In genomic region chr16:2266887-2267286, GRCh38 we compare ENCODE assay signal across 8 cellular contexts. TPM values are rescaled to one million over a fixed set of nuclear protein-coding genes. Genes with fewer than 3 reads are reported as not detected.
DNase-seq lines count a peak whose midpoint lies in the region; ATAC-seq, FAIRE-seq and TF ChIP-seq lines count a peak whose summit lies in the region.
"Not testable (repeated sequence)": the region's sequence is repeated elsewhere in the genome, so short reads cannot be mapped to it uniquely, and the experiment has no call there.

No MANE protein-coding gene starts in this region.

- peak overlapping the region; percentile 85 for H3K9ac ChIP-seq in Karpas-422 (ENCODE audit: low read length)

- peaks cover 63% of the 10 kb centered on the region for H3K79me2 ChIP-seq in Karpas-422 (ENCODE audit: low read length)

- not testable (repeated sequence) for ATAC-seq in pancreas

- intact Hi-C loops in Caco-2 (cut with micrococcal nuclease; ENCODE audit: unreplicated experiment) (loop anchor here (10.0 kb wide), 1 partner anchor 158 kb away; the partner anchor contains the start of gene CCNF), tibial artery (cut with DNase I; ENCODE audit: low total_unique reads) (loop anchor here (5.0 kb wide), 1 partner anchor 45 kb away; the partner anchor contains the start of gene E4F1)
- intact Hi-C loops in adrenal gland (cut with DNase I); pancreas (cut with DNase I): not testable (repeated sequence)

- peak overlapping the region; percentile 96 for H3K4me3 Mint-ChIP-seq in Caco-2 (ENCODE audit: unreplicated experiment)

- WGBS in adrenal gland, 4 donors = 3 to 6% (median 4%) methylated on average over 2 to 12 of the region's 12 CpGs
- 2 to 4% methylated on average over 9 to 11 of the region's 12 CpGs for WGBS in pancreas, 2 donors

- H4K20me1 ChIP-seq in Karpas-422 (ENCODE audit: insufficient read depth, low read depth, low read length) = peaks cover 61% of the 10 kb centered on the region

- H3K27ac ChIP-seq in Karpas-422 (ENCODE audit: low read length) (peak overlapping the region; percentile 37), VCaP (peak overlapping the region; percentile 82; the same call in 1 of the 2 replicates), adrenal gland (peak overlapping the region in 3 of 5 donors; percentile 93 to 99 (median 96)), tibial artery (peak overlapping the region; percentile 80 to 96)
- not testable (repeated sequence) for H3K27ac ChIP-seq in pancreas

- H3K36me3 ChIP-seq in Caco-2 (ENCODE audit: control insufficient read depth, insufficient read depth, low read length) = not testable (repeated sequence)
- peaks cover 37% of the 10 kb centered on the region; the same call in 1 of the 2 replicates for H3K36me3 ChIP-seq in Karpas-422 (ENCODE audit: insufficient read depth, low read length)
- peaks cover 0 to 28% of the 10 kb centered on the region in 2 donors for H3K36me3 ChIP-seq in adrenal gland (replicated peaks in 1 of 2)
- H3K36me3 ChIP-seq in pancreas = peaks cover 6 to 20% (median 14%) of the 10 kb centered on the region in 3 donors
- peaks cover 19 to 29% (median 21%) of the 10 kb centered on the region in 3 donors for H3K36me3 ChIP-seq in tibial artery

- CTCF ChIA-PET in Caco-2 (lab: Charles Lee) = not testable (repeated sequence)

- not testable (repeated sequence) for DNase-seq in Caco-2; Karpas-422; epithelial cell of proximal tubule (ENCODE audit: low read depth); tibial artery
- peak in 1 of 7 donors; percentile 28 for DNase-seq in adrenal gland
- peak; percentile 42 for DNase-seq in kidney tubule cell (ENCODE audit: low spot score)
- DNase-seq in pancreas = peak in 2 of 6 donors; percentile 6 to 14

- not testable (repeated sequence) for TF ChIP-seq POLR2A in adrenal gland (IDR thresholded peaks at IDR 0.05)

- H3K9me3 ChIP-seq in Caco-2; Karpas-422 (ENCODE audit: low read length); adrenal gland (replicated peaks in 1 of 3); pancreas; tibial artery: not testable (repeated sequence)

- H3K36me3 Mint-ChIP-seq in Caco-2 (ENCODE audit: insufficient read depth, unreplicated experiment) = peaks cover 76% of the 10 kb centered on the region

- H3K27me3 ChIP-seq in Caco-2 (replicated peaks; ENCODE audit: control insufficient read depth, insufficient read depth, low read length); Karpas-422 (ENCODE audit: low read length); adrenal gland; pancreas; tibial artery: not testable (repeated sequence)

- H3K27me3 Mint-ChIP-seq in Caco-2 (ENCODE audit: insufficient read depth, unreplicated experiment) = not testable (repeated sequence)

- FAIRE-seq in pancreas (lab: Jason Lieb, UNC) = not testable (repeated sequence)

- POLR2A ChIA-PET in Caco-2 (lab: Charles Lee) = not testable (repeated sequence)

- H3K27ac Mint-ChIP-seq in Caco-2 (ENCODE audit: unreplicated experiment) = peak overlapping the region; percentile 99

- H3K9me2 ChIP-seq in Karpas-422 (replicated peaks; ENCODE audit: insufficient read depth, low read length) = not testable (repeated sequence)

- peak overlapping the region; percentile 86 for H3K4me2 ChIP-seq in Karpas-422 (ENCODE audit: low read depth, low read length, poor library complexity, severe bottlenecking)

- H3K4me3 ChIP-seq in Caco-2 (ENCODE audit: low read depth, low read length) (peak overlapping the region; percentile 79), Karpas-422 (ENCODE audit: low read length) (peak overlapping the region; percentile 91), adrenal gland (peak overlapping the region in 2 of 4 donors; percentile 73 to 77), epithelial cell of proximal tubule (ENCODE audit: low read depth, low read length) (peak overlapping the region; percentile 91), pancreas (peak overlapping the region; percentile 67 to 97 (median 84)), tibial artery (peak overlapping the region; percentile 74 to 92)

- H2AFZ ChIP-seq in Karpas-422 (ENCODE audit: low read length) = not testable (repeated sequence)

- not testable (repeated sequence) for TF ChIP-seq CTCF in Caco-2 (IDR thresholded peaks at IDR 0.05; ENCODE audit: insufficient read depth in 1 of 2, low read depth in 1 of 2, low read length in 1 of 2, severe bottlenecking in 1 of 2, unreplicated experiment in 1 of 2); VCaP (conservative IDR thresholded peaks at IDR 0.05); adrenal gland (IDR thresholded peaks at IDR 0.05); epithelial cell of proximal tubule (conservative IDR thresholded peaks at IDR 0.05; ENCODE audit: low read depth, low read length); pancreas (IDR thresholded peaks at IDR 0.05); tibial artery (IDR thresholded peaks at IDR 0.05)

- H3K9me3 Mint-ChIP-seq in Caco-2 (ENCODE audit: unreplicated experiment) = not testable (repeated sequence)

- BruUV-seq in Caco-2 (replicated peaks; lab: Mats Ljungman, UMichigan) = not testable (repeated sequence)

- peaks cover 13% of the 10 kb centered on the region for H3K4me1 Mint-ChIP-seq in Caco-2 (ENCODE audit: low read depth, unreplicated experiment)

- not testable (repeated sequence) for H3K4me1 ChIP-seq in Caco-2
- H3K4me1 ChIP-seq in Karpas-422 (ENCODE audit: low read length) (peaks cover 25% of the 10 kb centered on the region), adrenal gland (replicated peaks in 1 of 2) (peaks cover 13 to 29% of the 10 kb centered on the region in 2 donors), pancreas (peaks cover 4 to 24% (median 14%) of the 10 kb centered on the region in 3 donors), tibial artery (peaks cover 6 to 36% (median 30%) of the 10 kb centered on the region in 4 donors)

RNA-seq across cellular contexts. Expression of gene RNPS1, which starts 1.0 kb away (rescaled TPM):
- total RNA-seq in Caco-2 (2022) (207 and 210 TPM in 2 replicates), adrenal gland (100 to 1,000 TPM; 105 to 176 (median 128) TPM), epithelial cell of proximal tubule (231 and 305 TPM in 2 replicates), pancreas (10 to 100 TPM; 36.0 to 66.2 (median 50.3) TPM)
- total RNA-seq in Karpas-422 (2014; rRNA removed; shearing (Covaris generic); ENCODE audit: low replicate concordance) = 125 and 158 TPM in 2 replicates
- polyA plus RNA-seq in adrenal gland (100 to 1,000 TPM in 1 of 3 donors, 10 to 100 TPM in 2; 90.2 to 105 (median 93.6) TPM), pancreas (100 to 1,000 TPM in 1 of 2 donors, 10 to 100 TPM in 1; 56.0 to 103 TPM)

RNA-seq across cellular contexts. Expression of gene ECI1, which starts 15.5 kb away (rescaled TPM):
- total RNA-seq in Caco-2 (2022) (135 and 157 TPM in 2 replicates), adrenal gland (10 to 100 TPM; 49.5 to 80.2 (median 63.7) TPM), epithelial cell of proximal tubule (92.2 and 94.6 TPM in 2 replicates), pancreas (10 to 100 TPM; 31.9 to 64.4 (median 36.3) TPM)
- total RNA-seq in Karpas-422 (2014; rRNA removed; shearing (Covaris generic); ENCODE audit: low replicate concordance) = 24.4 and 58.9 TPM in 2 replicates
- polyA plus RNA-seq in adrenal gland (100 to 1,000 TPM in 1 of 3 donors, 10 to 100 TPM in 1, 1 to 10 TPM in 1; 5.8 to 172 (median 99.0) TPM), pancreas (10 to 100 TPM; 51.1 to 72.5 TPM)

RNA-seq across cellular contexts. Expression of gene DNASE1L2, which starts 30.6 kb away (rescaled TPM):
- total RNA-seq in Caco-2 (2022) (0.27 and 1.00 TPM in 2 replicates), adrenal gland (1 to 10 TPM in 2 of 8 donors, under 1 TPM in 5, not detected in 1; 0.25 to 2.9 (median 0.64) TPM), epithelial cell of proximal tubule (0.07 and 0.52 TPM in 2 replicates), pancreas (1 to 10 TPM in 1 of 6 donors, under 1 TPM in 5; 0.31 to 1.3 (median 0.67) TPM)
- 0.78 and 5.2 TPM in 2 replicates for total RNA-seq in Karpas-422 (2014; rRNA removed; shearing (Covaris generic); ENCODE audit: low replicate concordance)
- polyA plus RNA-seq in adrenal gland (1 to 10 TPM in 2 of 3 donors, not detected in 1; 2.2 to 6.0 TPM), pancreas (1 to 10 TPM; 3.4 to 4.9 TPM)

RNA-seq across cellular contexts. Expression of gene E4F1, which starts 43.5 kb away (rescaled TPM):
- 29.5 and 30.1 TPM in 2 replicates for total RNA-seq in Caco-2 (2022)
- total RNA-seq in Karpas-422 (2014; rRNA removed; shearing (Covaris generic); ENCODE audit: low replicate concordance) = 14.8 and 36.9 TPM in 2 replicates
- total RNA-seq in adrenal gland = 10 to 100 TPM; 18.6 to 37.4 (median 27.1) TPM
- 100 to 1,000 TPM in 1 of 3 donors, 10 to 100 TPM in 1, 1 to 10 TPM in 1; 2.9 to 121 (median 80.0) TPM for polyA plus RNA-seq in adrenal gland
- total RNA-seq in epithelial cell of proximal tubule = 33.7 and 36.4 TPM in 2 replicates
- 10 to 100 TPM in 2 of 6 donors, 1 to 10 TPM in 4; 8.7 to 13.2 (median 9.4) TPM for total RNA-seq in pancreas
- 10 to 100 TPM; 47.8 to 48.4 TPM for polyA plus RNA-seq in pancreas

RNA-seq across cellular contexts. Expression of gene PGP, which starts 52.2 kb away (rescaled TPM):
- total RNA-seq in Caco-2 (2022) = 31.1 and 36.2 TPM in 2 replicates
- 26.5 and 42.1 TPM in 2 replicates for total RNA-seq in Karpas-422 (2014; rRNA removed; shearing (Covaris generic); ENCODE audit: low replicate concordance)
- 10 to 100 TPM in 5 of 8 donors, 1 to 10 TPM in 3; 8.3 to 24.1 (median 12.6) TPM for total RNA-seq in adrenal gland
- 10 to 100 TPM in 2 of 3 donors, 1 to 10 TPM in 1; 8.4 to 20.4 (median 12.8) TPM for polyA plus RNA-seq in adrenal gland
- 29.3 and 58.3 TPM in 2 replicates for total RNA-seq in epithelial cell of proximal tubule
- total RNA-seq in pancreas = 1 to 10 TPM; 2.9 to 5.8 (median 3.7) TPM
- polyA plus RNA-seq in pancreas = 10 to 100 TPM in 1 of 2 donors, 1 to 10 TPM in 1; 8.9 to 10.2 TPM
